ENCODE assay signal across 1 cellular context in the genomic region with DNA sequence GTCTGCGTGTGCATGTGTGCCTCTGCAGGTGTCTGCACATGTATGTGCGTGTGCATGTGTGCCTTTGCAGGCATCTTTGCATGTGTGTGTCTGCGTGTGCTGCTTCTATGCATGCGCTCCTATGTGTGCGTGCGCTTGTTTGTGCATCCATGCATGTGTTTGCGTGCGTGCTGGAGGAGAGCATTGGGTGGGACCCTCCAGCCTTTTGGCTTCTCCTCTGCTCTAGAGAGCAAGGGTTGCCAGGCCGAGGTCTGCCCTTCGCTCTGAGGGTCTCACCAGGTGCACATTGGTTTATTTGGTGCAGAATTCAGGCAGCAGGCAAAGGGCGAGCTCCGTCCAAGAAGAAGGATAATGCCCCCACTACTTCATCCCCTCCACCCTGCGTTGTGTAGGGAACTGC.
TF ChIP-seq lines count a peak whose summit lies in the region.

No MANE protein-coding gene starts in this region.

TF ChIP-seq in HepG2, 621 proteins besides CTCF, POLR2A, EP300 and RAD21:
- TF ChIP-seq JUND (CRISPR knock-in tag; IDR thresholded peaks at IDR 0.05), result 0 out of 2 replicates have a peak, but pooled peaks have one; percentile 2
- 0 out of 2 replicates have a peak, but pooled peaks have one; percentile 0 for TF ChIP-seq ZNF724P (CRISPR knock-in tag; IDR thresholded peaks at IDR 0.05; ENCODE audit: borderline replicate concordance)
- no peak for TF ChIP-seq DNMT3B (CRISPR knock-in tag; conservative IDR thresholded peaks at IDR 0.05)
- TF ChIP-seq, protein P1, sequence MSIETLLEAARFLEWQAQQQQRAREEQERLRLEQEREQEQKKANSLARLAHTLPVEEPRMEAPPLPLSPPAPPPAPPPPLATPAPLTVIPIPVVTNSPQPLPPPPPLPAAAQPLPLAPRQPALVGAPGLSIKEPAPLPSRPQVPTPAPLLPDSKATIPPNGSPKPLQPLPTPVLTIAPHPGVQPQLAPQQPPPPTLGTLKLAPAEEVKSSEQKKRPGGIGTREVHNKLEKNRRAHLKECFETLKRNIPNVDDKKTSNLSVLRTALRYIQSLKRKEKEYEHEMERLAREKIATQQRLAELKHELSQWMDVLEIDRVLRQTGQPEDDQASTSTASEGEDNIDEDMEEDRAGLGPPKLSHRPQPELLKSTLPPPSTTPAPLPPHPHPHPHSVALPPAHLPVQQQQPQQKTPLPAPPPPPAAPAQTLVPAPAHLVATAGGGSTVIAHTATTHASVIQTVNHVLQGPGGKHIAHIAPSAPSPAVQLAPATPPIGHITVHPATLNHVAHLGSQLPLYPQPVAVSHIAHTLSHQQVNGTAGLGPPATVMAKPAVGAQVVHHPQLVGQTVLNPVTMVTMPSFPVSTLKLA (IDR thresholded peaks at IDR 0.05), result 0 out of 2 replicates have a peak, but pooled peaks have one; percentile 21
- TF ChIP-seq, protein P2, sequence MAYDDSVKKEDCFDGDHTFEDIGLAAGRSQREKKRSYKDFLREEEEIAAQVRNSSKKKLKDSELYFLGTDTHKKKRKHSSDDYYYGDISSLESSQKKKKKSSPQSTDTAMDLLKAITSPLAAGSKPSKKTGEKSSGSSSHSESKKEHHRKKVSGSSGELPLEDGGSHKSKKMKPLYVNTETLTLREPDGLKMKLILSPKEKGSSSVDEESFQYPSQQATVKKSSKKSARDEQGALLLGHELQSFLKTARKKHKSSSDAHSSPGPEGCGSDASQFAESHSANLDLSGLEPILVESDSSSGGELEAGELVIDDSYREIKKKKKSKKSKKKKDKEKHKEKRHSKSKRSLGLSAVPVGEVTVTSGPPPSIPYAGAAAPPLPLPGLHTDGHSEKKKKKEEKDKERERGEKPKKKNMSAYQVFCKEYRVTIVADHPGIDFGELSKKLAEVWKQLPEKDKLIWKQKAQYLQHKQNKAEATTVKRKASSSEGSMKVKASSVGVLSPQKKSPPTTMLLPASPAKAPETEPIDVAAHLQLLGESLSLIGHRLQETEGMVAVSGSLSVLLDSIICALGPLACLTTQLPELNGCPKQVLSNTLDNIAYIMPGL (CRISPR knock-in tag; IDR thresholded peaks at IDR 0.05; ENCODE audit: borderline replicate concordance in 1 of 2, low read depth in 1 of 2), result 0 out of 4 replicates have a peak, but pooled peaks of 1 of the 2 experiments have one; percentile 22
- TF ChIP-seq ZFYVE20 (CRISPR knock-in tag; IDR thresholded peaks at IDR 0.05; ENCODE audit: borderline replicate concordance, low read depth), result 0 out of 2 replicates have a peak, but pooled peaks have one; percentile 20
